Comparison of ENCODE assay signal across 8 cellular contexts in genomic region chr3:169147246-169148008, GRCh38.
DNase-seq lines count a peak whose midpoint lies in the region; ATAC-seq and TF ChIP-seq lines count a peak whose summit lies in the region.

No MANE protein-coding gene starts in this region.

- peak overlapping the region; percentile 75 for H3K4me3 Mint-ChIP-seq in dendritic cell treated with granulocyte-macrophage colony-stimulating factor and Interleukin-4, amounts not matched to agents 40 ng/mL and 50 ng/mL, for 4 days
- H3K4me3 Mint-ChIP-seq in stimulated activated naive CD8-positive, alpha-beta T cell treated with anti-CD3 and anti-CD28 coated beads, Interleukin-15, amount 100 ng/mL, for 72 hours, result peak overlapping the region; percentile 79 to 84

- H3K27me3 Mint-ChIP-seq in dendritic cell treated with granulocyte-macrophage colony-stimulating factor and Interleukin-4, amounts not matched to agents 40 ng/mL and 50 ng/mL, for 4 days, result peaks cover 69% of the 10 kb centered on the region
- peaks cover 71% of the 10 kb centered on the region for H3K27me3 Mint-ChIP-seq in stimulated activated naive CD8-positive, alpha-beta T cell treated with anti-CD3 and anti-CD28 coated beads, Interleukin-15, amount 100 ng/mL, for 72 hours

- no peaks in the 10 kb centered on the region for H3K9me3 Mint-ChIP-seq in dendritic cell treated with granulocyte-macrophage colony-stimulating factor and Interleukin-4, amounts not matched to agents 40 ng/mL and 50 ng/mL, for 4 days
- H3K9me3 Mint-ChIP-seq in stimulated activated naive CD8-positive, alpha-beta T cell treated with anti-CD3 and anti-CD28 coated beads, Interleukin-15, amount 100 ng/mL, for 72 hours, result no peaks in the 10 kb centered on the region

- H3K36me3 Mint-ChIP-seq in dendritic cell treated with granulocyte-macrophage colony-stimulating factor and Interleukin-4, amounts not matched to agents 40 ng/mL and 50 ng/mL, for 4 days (ENCODE audit: low read depth), result no peaks in the 10 kb centered on the region

- TF ChIP-seq CTCF in HFF-Myc (IDR thresholded peaks at IDR 0.05; ENCODE audit: low read depth, low read length, missing control alignments), result no peak

- DNase-seq in AG20443 (ENCODE audit: low spot score) (peak; percentile 85), HFF-Myc (ENCODE audit: extremely low read depth, low read depth) (no peak), RPMI7951 (ENCODE audit: low read depth) (peak; percentile 85), left lobe of liver (ENCODE audit: low spot score) (peak; percentile 44)
- DNase-seq in stimulated activated naive CD8-positive, alpha-beta T cell treated with anti-CD3 and anti-CD28 coated beads, Interleukin-15, amount 100 ng/mL, for 72 hours, result peak in 1 of 2 donors; percentile 8

- peak overlapping the region; percentile 72 for H3K4me3 ChIP-seq in HFF-Myc (replicated peaks; ENCODE audit: low read depth, low read length)

- H3K4me1 Mint-ChIP-seq in dendritic cell treated with granulocyte-macrophage colony-stimulating factor and Interleukin-4, amounts not matched to agents 40 ng/mL and 50 ng/mL, for 4 days (ENCODE audit: low read depth), result peaks cover 28% of the 10 kb centered on the region
- H3K4me1 Mint-ChIP-seq in stimulated activated naive CD8-positive, alpha-beta T cell treated with anti-CD3 and anti-CD28 coated beads, Interleukin-15, amount 100 ng/mL, for 72 hours, result peaks cover 29% of the 10 kb centered on the region

- peak; percentile 47 for ATAC-seq in left lobe of liver
- ATAC-seq in stimulated activated naive CD8-positive, alpha-beta T cell treated with anti-CD3 and anti-CD28 coated beads, Interleukin-15, amount 100 ng/mL, for 72 hours, result peak; percentile 42
- no peak for ATAC-seq in GM18519 (IDR thresholded peaks at IDR 0.05; ENCODE audit: low FRiP score, unreplicated experiment)
- ATAC-seq in GM21360 (IDR thresholded peaks at IDR 0.05; ENCODE audit: unreplicated experiment), result no peak

- H3K27ac Mint-ChIP-seq in dendritic cell treated with granulocyte-macrophage colony-stimulating factor and Interleukin-4, amounts not matched to agents 40 ng/mL and 50 ng/mL, for 4 days, result peak overlapping the region; percentile 20
- H3K27ac Mint-ChIP-seq in stimulated activated naive CD8-positive, alpha-beta T cell treated with anti-CD3 and anti-CD28 coated beads, Interleukin-15, amount 100 ng/mL, for 72 hours, result peak overlapping the region in 1 of 2 donors; percentile 86

- intact Hi-C loops in dendritic cell treated with granulocyte-macrophage colony-stimulating factor and Interleukin-4, amounts not matched to agents 40 ng/mL and 50 ng/mL, for 4 days (cut with micrococcal nuclease), result no loop called here

Comparison
In these comparisons a context has a peak if more than half of its experiments do, and no peak if none do; other contexts are left out.
1. ATAC-seq: peak in left lobe of liver (single experiment) and stimulated activated naive CD8-positive, alpha-beta T cell treated with anti-CD3 and anti-CD28 coated beads, Interleukin-15, amount 100 ng/mL, for 72 hours (single experiment); none in GM18519 (single experiment) and GM21360 (single experiment).